Comparison of ENCODE assay signal across 13 cellular contexts in the genomic region with DNA sequence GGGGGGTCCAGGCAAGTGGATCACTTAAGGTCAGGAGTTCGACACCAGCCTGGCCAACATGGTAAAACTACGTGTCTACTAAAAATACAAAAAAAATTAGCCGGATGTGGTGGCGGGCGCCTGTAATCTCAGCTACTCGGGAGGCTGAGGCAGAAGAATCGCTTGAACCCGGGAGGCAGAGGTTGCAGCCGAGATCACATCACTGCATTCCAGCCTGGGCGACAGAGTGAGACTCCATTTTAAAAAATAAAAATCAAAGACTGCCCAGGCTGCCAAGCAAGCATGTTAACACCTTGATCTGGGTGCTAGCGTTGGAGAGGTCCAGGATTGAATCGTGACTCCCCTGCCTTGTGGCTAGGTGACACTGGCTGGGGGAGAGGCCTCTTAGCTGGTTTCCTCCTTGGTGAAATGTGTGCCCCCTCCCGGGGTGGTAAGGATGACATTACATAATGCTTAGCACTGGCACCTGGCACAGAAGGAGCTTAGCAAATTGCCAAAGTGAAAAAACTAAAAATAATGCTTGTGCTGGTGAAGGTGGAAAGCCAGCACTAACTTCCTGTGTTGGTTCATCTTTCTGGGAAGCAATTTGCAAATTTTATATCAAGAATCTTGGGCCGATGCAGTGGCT. TPM values are rescaled to one million over a fixed set of nuclear protein-coding genes. Genes with fewer than 3 reads are reported as not detected.
DNase-seq lines count a peak whose midpoint lies in the region; ATAC-seq and TF ChIP-seq lines count a peak whose summit lies in the region.
"Had no signal": no experiment of that assay in that cellular context is flagged by ENCODE, and none has a peak within 500 bp of the region (broad histone marks: within the 10 kb centered on the region; RNA-seq: fewer than 3 reads in every experiment).

No MANE protein-coding gene starts in this region.

- H3K23ac ChIP-seq in IMR-90 (ENCODE audit: low read depth, low read length) = no peak overlapping the region

- H2BK5ac ChIP-seq in IMR-90 (ENCODE audit: low read depth, low read length, poor library complexity, severe bottlenecking) = no peak overlapping the region

- no peak overlapping the region for H2BK120ac ChIP-seq in IMR-90 (ENCODE audit: low read depth, low read length)

- peak overlapping the region in 9 of 11 experiments; percentile 3 to 99 (median 26); a peak in 9 of 22 replicates for H3K4me2 ChIP-seq in BLaER1 treated with 17β-estradiol and CSF1 and Interleukin-3, amounts not matched to agents 10 nM and 100 nM
- no peak overlapping the region for H3K4me2 ChIP-seq in IMR-90 (ENCODE audit: low read depth, low read length)

- H2AFZ ChIP-seq in IMR-90 (replicated peaks; ENCODE audit: low read length, poor library complexity) = peak overlapping the region; percentile 96

- no peak for TF ChIP-seq CTCF in IMR-90 (conservative IDR thresholded peaks at IDR 0.05; ENCODE audit: low read depth, low read length)
- TF ChIP-seq CTCF in dorsolateral prefrontal cortex (IDR thresholded peaks at IDR 0.05 in 54 of 56, conservative IDR thresholded peaks at IDR 0.05 in 2 of 56; ENCODE audit: low read depth in 1 of 56, partially characterized antibody in 56 of 56) = no peak
- TF ChIP-seq CTCF in sigmoid colon (IDR thresholded peaks at IDR 0.05) = no peak

- no peaks in the 10 kb centered on the region for H3K27me3 ChIP-seq in BLaER1 treated with 17β-estradiol and CSF1 and Interleukin-3, amounts not matched to agents 10 nM and 100 nM
- no peaks in the 10 kb centered on the region for H3K27me3 ChIP-seq in IMR-90 (ENCODE audit: control insufficient read depth, insufficient read depth, low read length)
- H3K27me3 ChIP-seq in dorsolateral prefrontal cortex = no peaks in the 10 kb centered on the region
- H3K27me3 ChIP-seq in sigmoid colon = no peaks in the 10 kb centered on the region
- H3K27me3 ChIP-seq: upper lobe of right lung had no signal

- no peak overlapping the region for H2AK9ac ChIP-seq in IMR-90 (replicated peaks; ENCODE audit: low read depth, low read length, poor library complexity)

- H3K14ac ChIP-seq in IMR-90 (replicated peaks; ENCODE audit: low read depth, low read length) = no peak overlapping the region

- H3K4me1 Mint-ChIP-seq in activated T-helper 1 cell treated with anti-CD3 and anti-CD28 coated beads, Interleukin-12 subunit alpha, Interleukin-12 subunit beta, Interleukin-2, Interleukin-4 antibody, amounts not matched to agents 30 ng/mL and 10 ng/mL and 1 ng/mL, durations not matched to agents 14 hours and 24 hours and 36 hours (ENCODE audit: low read depth) = peaks cover 17% of the 10 kb centered on the region

- POLR2A ChIA-PET in IMR-90 (lab: Charles Lee; ENCODE audit: unreplicated experiment) = no interaction called here

- TF ChIP-seq POLR2A in IMR-90 (IDR thresholded peaks at IDR 0.05; ENCODE audit: low read depth, low read length) = no peak
- no peak for TF ChIP-seq POLR2A in sigmoid colon (IDR thresholded peaks at IDR 0.05)

- H3K27ac Mint-ChIP-seq in activated T-helper 1 cell treated with anti-CD3 and anti-CD28 coated beads, Interleukin-12 subunit alpha, Interleukin-12 subunit beta, Interleukin-2, Interleukin-4 antibody, amounts not matched to agents 30 ng/mL and 10 ng/mL and 1 ng/mL, durations not matched to agents 14 hours and 24 hours and 36 hours = no peak overlapping the region

- H3K9me3 Mint-ChIP-seq in activated T-helper 1 cell treated with anti-CD3 and anti-CD28 coated beads, Interleukin-12 subunit alpha, Interleukin-12 subunit beta, Interleukin-2, Interleukin-4 antibody, amounts not matched to agents 30 ng/mL and 10 ng/mL and 1 ng/mL, durations not matched to agents 14 hours and 24 hours and 36 hours = no peaks in the 10 kb centered on the region

- no peak overlapping the region for H2BK20ac ChIP-seq in IMR-90 (ENCODE audit: low read depth, low read length)

- in situ Hi-C loops in IMR-90 (cut with MboI; ENCODE audit: low sequenced_read_pairs) = no loop called here

- no peak overlapping the region for H3K4me3 Mint-ChIP-seq in activated T-helper 1 cell treated with anti-CD3 and anti-CD28 coated beads, Interleukin-12 subunit alpha, Interleukin-12 subunit beta, Interleukin-2, Interleukin-4 antibody, amounts not matched to agents 30 ng/mL and 10 ng/mL and 1 ng/mL, durations not matched to agents 14 hours and 24 hours and 36 hours

- no peaks in the 10 kb centered on the region for H3K27me3 Mint-ChIP-seq in activated T-helper 1 cell treated with anti-CD3 and anti-CD28 coated beads, Interleukin-12 subunit alpha, Interleukin-12 subunit beta, Interleukin-2, Interleukin-4 antibody, amounts not matched to agents 30 ng/mL and 10 ng/mL and 1 ng/mL, durations not matched to agents 14 hours and 24 hours and 36 hours (ENCODE audit: insufficient read depth)

- no TSS peak for BruUV-seq in IMR-90 (replicated peaks; lab: Mats Ljungman, UMichigan)

- H2AK5ac ChIP-seq in IMR-90 (ENCODE audit: low read depth, low read length) = no peak overlapping the region; the same call in 1 of the 2 replicates

- H3K79me1 ChIP-seq in IMR-90 (ENCODE audit: low read depth in 1 of 2, low read length in 2 of 2) = peaks cover 14 to 28% of the 10 kb centered on the region in 2 experiments

- intact Hi-C loops in IMR-90 (cut with micrococcal nuclease) (no loop called here), dorsolateral prefrontal cortex (cut with DNase I) (loop anchor here in 1 of 2 donors (10.0 kb wide), 1 partner anchor 69 kb away; the partner anchor contains the start of gene PTGES2), sigmoid colon (cut with DNase I) (loop anchor here (5.0 kb wide), 2 partner anchors 66 to 84 kb away; partner anchors contain the start of genes GOLGA2, PTGES2 and SWI5)
- intact Hi-C loops in activated T-helper 1 cell treated with anti-CD3 and anti-CD28 coated beads, Interleukin-12 subunit alpha, Interleukin-12 subunit beta, Interleukin-2, Interleukin-4 antibody, amounts not matched to agents 30 ng/mL and 10 ng/mL and 1 ng/mL, durations not matched to agents 14 hours and 24 hours and 36 hours (cut with micrococcal nuclease) = loop anchor here (5.0 kb wide), 1 partner anchor 126 kb away; the partner anchor contains the start of genes NAIF1 and SLC25A25

- H4K8ac ChIP-seq in IMR-90 (ENCODE audit: low read depth in 2 of 2, low read length in 2 of 2) = peak overlapping the region in 1 of 2 experiments; percentile 54; a peak in 2 of 4 replicates

- no peak overlapping the region for H2BK15ac ChIP-seq in IMR-90 (ENCODE audit: low read depth, low read length)

- no peak overlapping the region for H3K4me3 ChIP-seq in BLaER1 treated with 17β-estradiol and CSF1 and Interleukin-3, amounts not matched to agents 10 nM and 100 nM
- H3K4me3 ChIP-seq in IMR-90 (ENCODE audit: insufficient read depth, low read depth, low read length) = no peak overlapping the region
- peak overlapping the region in 20 of 59 donors; percentile 61 to 90 (median 81) for H3K4me3 ChIP-seq in dorsolateral prefrontal cortex
- H3K4me3 ChIP-seq in sigmoid colon = peak overlapping the region in 1 of 4 donors; percentile 96
- H3K4me3 ChIP-seq: HAP-1 had no signal

- dilution Hi-C loops in IMR-90 (cut with HindIII; ENCODE audit: low sequenced_read_pairs, unreplicated experiment) = no loop called here

- H3K56ac ChIP-seq in IMR-90 (ENCODE audit: extremely low read depth, insufficient read depth, low read length) = no peak overlapping the region

- peaks cover 0 to 11% (median 0%) of the 10 kb centered on the region in 11 experiments; a peak in 2 of 22 replicates for H4K20me1 ChIP-seq in BLaER1 treated with 17β-estradiol and CSF1 and Interleukin-3, amounts not matched to agents 10 nM and 100 nM
- H4K20me1 ChIP-seq in IMR-90 (ENCODE audit: insufficient read depth, low read length) = no peaks in the 10 kb centered on the region

- peaks cover 9% of the 10 kb centered on the region; the same call in 1 of the 2 replicates for H3K9me1 ChIP-seq in IMR-90 (ENCODE audit: insufficient read depth, low read length)

- no peak for TF ChIP-seq EP300 in sigmoid colon (IDR thresholded peaks at IDR 0.05)

- peaks cover 7 to 19% (median 17%) of the 10 kb centered on the region in 11 experiments; a peak in 19 of 22 replicates for H3K36me3 ChIP-seq in BLaER1 treated with 17β-estradiol and CSF1 and Interleukin-3, amounts not matched to agents 10 nM and 100 nM
- H3K36me3 ChIP-seq in IMR-90 (ENCODE audit: control insufficient read depth, insufficient read depth, low read length) (peaks cover 10% of the 10 kb centered on the region), sigmoid colon (peaks cover 0 to 15% (median 3%) of the 10 kb centered on the region in 4 donors)

- no peak overlapping the region for H4K5ac ChIP-seq in IMR-90 (ENCODE audit: low read depth, low read length)

- WGBS in IMR-90 (ENCODE audit: extremely low coverage in 2 of 2, insufficient read length in 1 of 2), 2 experiments = 93% methylated on average over 8 of the region's 14 CpGs; no CpG with 5 or more reads in 1 of the 2 experiments
- WGBS in sigmoid colon, 2 donors = 86 to 87% methylated on average over 14 of the region's 14 CpGs

- 0 out of 2 replicates have a peak overlapping the region, but pooled peaks have one; percentile 31 for H4K91ac ChIP-seq in IMR-90 (ENCODE audit: insufficient read depth, low read depth, low read length)

- H3K4ac ChIP-seq in IMR-90 (ENCODE audit: low read depth, low read length) = no peak overlapping the region

- TF ChIP-seq RAD21 in IMR-90 (IDR thresholded peaks at IDR 0.05; ENCODE audit: low read length) = no peak

- no peak for DNase-seq in IMR-90
- peak in 2 of 10 donors; percentile 60 to 69 for DNase-seq in dorsolateral prefrontal cortex
- DNase-seq in sigmoid colon = no peak
- no peak for DNase-seq in stimulated activated CD4-positive, alpha-beta T cell treated with anti-CD3 and anti-CD28 coated beads, Interleukin-15, amount 100 ng/mL, for 24 hours
- no peak for DNase-seq in SK-N-DZ (ENCODE audit: low spot score)
- DNase-seq in activated T-helper 1 cell treated with anti-CD3 and anti-CD28 coated beads, Interleukin-12 subunit alpha, Interleukin-12 subunit beta, Interleukin-2, Interleukin-4 antibody, amounts not matched to agents 30 ng/mL and 10 ng/mL and 1 ng/mL, durations not matched to agents 14 hours and 24 hours and 36 hours (ENCODE audit: low spot score) = no peak
- DNase-seq: islet precursor cell, OCI-M1 had no signal

- ATAC-seq in IMR-90 (ENCODE audit: low read depth) (no peak), HG02973 (IDR thresholded peaks at IDR 0.05; ENCODE audit: unreplicated experiment) (no peak)

- H3K9me3 ChIP-seq in BLaER1 treated with 17β-estradiol and CSF1 and Interleukin-3, amounts not matched to agents 10 nM and 100 nM (replicated peaks in 1 of 11) = no peaks in the 10 kb centered on the region
- H3K9me3 ChIP-seq in IMR-90 (ENCODE audit: control insufficient read depth, insufficient read depth, low read length) (no peaks in the 10 kb centered on the region), sigmoid colon (no peaks in the 10 kb centered on the region)
- H3K9me3 ChIP-seq: HAP-1, upper lobe of right lung had no signal

- CTCF ChIA-PET in IMR-90 (lab: Yijun Ruan, JAX) = interaction anchor here (0.8 to 1.2 kb wide), 2 partner anchors 19 to 62 kb away, joined by 3 read pairs; no protein-coding TSS in a partner anchor

- H3K4me1 ChIP-seq in BLaER1 treated with 17β-estradiol and CSF1 and Interleukin-3, amounts not matched to agents 10 nM and 100 nM = peaks cover 20 to 42% (median 32%) of the 10 kb centered on the region in 10 experiments
- peaks cover 10% of the 10 kb centered on the region for H3K4me1 ChIP-seq in IMR-90 (ENCODE audit: control insufficient read depth, insufficient read depth, low read length)
- peaks cover 0 to 31% (median 22%) of the 10 kb centered on the region in 4 donors for H3K4me1 ChIP-seq in sigmoid colon

- 0 out of 22 replicates have a peak overlapping the region, but pooled peaks of 1 of the 11 experiments have one; percentile 23 for H3K9ac ChIP-seq in BLaER1 treated with 17β-estradiol and CSF1 and Interleukin-3, amounts not matched to agents 10 nM and 100 nM
- no peak overlapping the region for H3K9ac ChIP-seq in IMR-90 (ENCODE audit: low read depth, low read length)

- no peak overlapping the region for H3K18ac ChIP-seq in IMR-90 (ENCODE audit: low read depth, low read length)

- no peak overlapping the region for H3K27ac ChIP-seq in BLaER1 treated with 17β-estradiol and CSF1 and Interleukin-3, amounts not matched to agents 10 nM and 100 nM
- H3K27ac ChIP-seq in IMR-90 (ENCODE audit: insufficient read depth, low read length) (no peak overlapping the region), dorsolateral prefrontal cortex (peak overlapping the region in 58 of 59 donors; percentile 20 to 96 (median 85)), sigmoid colon (peak overlapping the region; percentile 87 to 96 (median 93))
- H3K27ac ChIP-seq: C4-2B had no signal

- peaks cover 11% of the 10 kb centered on the region for H3K36me3 Mint-ChIP-seq in activated T-helper 1 cell treated with anti-CD3 and anti-CD28 coated beads, Interleukin-12 subunit alpha, Interleukin-12 subunit beta, Interleukin-2, Interleukin-4 antibody, amounts not matched to agents 30 ng/mL and 10 ng/mL and 1 ng/mL, durations not matched to agents 14 hours and 24 hours and 36 hours (ENCODE audit: low read depth)

RNA-seq across cellular contexts. Expression of gene CIZ1, which starts 2.2 kb away (rescaled TPM):
- total RNA-seq in IMR-90 (2012; rRNA removed) = 13.8 and 20.6 TPM in 2 replicates
- polyA plus RNA-seq in IMR-90 (2012; rRNA removed) = 51.9 and 54.4 TPM in 2 replicates
- 31.3 and 33.3 TPM in 2 replicates for polyA plus RNA-seq in IMR-90 (2012; cell fraction: cytosol; rRNA removed)
- 104 and 121 TPM in 2 replicates for polyA plus RNA-seq in IMR-90 (2012; cell fraction: nucleus; rRNA removed; ENCODE audit: low replicate concordance)
- 100 to 1,000 TPM; 120 to 216 (median 165) TPM for total RNA-seq in dorsolateral prefrontal cortex
- 100 to 1,000 TPM in 1 of 4 donors, 10 to 100 TPM in 3; 60.2 to 116 (median 68.5) TPM for total RNA-seq in sigmoid colon
- 10 to 100 TPM; 25.7 to 58.3 (median 46.8) TPM for polyA plus RNA-seq in sigmoid colon
- polyA plus RNA-seq in SK-N-DZ (2014; cell fraction: cytosol; rRNA removed) = 41.4 and 47.5 TPM in 2 replicates
- polyA plus RNA-seq in SK-N-DZ (2014; cell fraction: nucleus; rRNA removed) = 91.0 and 97.3 TPM in 2 replicates
- 154 and 158 TPM in 2 replicates for total RNA-seq in activated T-helper 1 cell treated with anti-CD3 and anti-CD28 coated beads, Interleukin-12 subunit alpha, Interleukin-12 subunit beta, Interleukin-2, Interleukin-4 antibody, amounts not matched to agents 30 ng/mL and 10 ng/mL and 1 ng/mL, durations not matched to agents 14 hours and 24 hours and 36 hours

RNA-seq across cellular contexts. Expression of gene DNM1, which starts 9.6 kb away (rescaled TPM):
- total RNA-seq in IMR-90 (2012; rRNA removed) = 11.4 and 13.6 TPM in 2 replicates
- 17.7 and 19.3 TPM in 2 replicates for polyA plus RNA-seq in IMR-90 (2012; rRNA removed)
- polyA plus RNA-seq in IMR-90 (2012; cell fraction: cytosol; rRNA removed) = 7.8 and 11.0 TPM in 2 replicates
- 110 and 165 TPM in 2 replicates for polyA plus RNA-seq in IMR-90 (2012; cell fraction: nucleus; rRNA removed; ENCODE audit: low replicate concordance)
- total RNA-seq in dorsolateral prefrontal cortex = 1,000 to 10,000 TPM in 1 of 120 experiments, 100 to 1,000 TPM in 119; 213 to 1,033 (median 740) TPM
- 10 to 100 TPM in 2 of 4 donors, 1 to 10 TPM in 2; 7.7 to 40.2 (median 12.9) TPM for total RNA-seq in sigmoid colon
- 1 to 10 TPM in 2 of 3 donors, under 1 TPM in 1; 0.46 to 9.3 (median 1.2) TPM for polyA plus RNA-seq in sigmoid colon
- 19.7 and 30.2 TPM in 2 replicates for polyA plus RNA-seq in SK-N-DZ (2014; cell fraction: cytosol; rRNA removed)
- 85.2 and 188 TPM in 2 replicates for polyA plus RNA-seq in SK-N-DZ (2014; cell fraction: nucleus; rRNA removed)
- total RNA-seq in activated T-helper 1 cell treated with anti-CD3 and anti-CD28 coated beads, Interleukin-12 subunit alpha, Interleukin-12 subunit beta, Interleukin-2, Interleukin-4 antibody, amounts not matched to agents 30 ng/mL and 10 ng/mL and 1 ng/mL, durations not matched to agents 14 hours and 24 hours and 36 hours = 1.4 and 1.8 TPM in 2 replicates

RNA-seq across cellular contexts. Expression of gene BBLN, which starts 33.5 kb away (rescaled TPM):
- total RNA-seq in IMR-90 (2012; rRNA removed) = 25.1 and 27.5 TPM in 2 replicates
- 103 and 146 TPM in 2 replicates for polyA plus RNA-seq in IMR-90 (2012; rRNA removed)
- polyA plus RNA-seq in IMR-90 (2012; cell fraction: cytosol; rRNA removed) = 190 and 213 TPM in 2 replicates
- polyA plus RNA-seq in IMR-90 (2012; cell fraction: nucleus; rRNA removed; ENCODE audit: low replicate concordance) = 36.9 and 66.7 TPM in 2 replicates
- total RNA-seq in dorsolateral prefrontal cortex = 100 to 1,000 TPM in 104 of 120 experiments, 10 to 100 TPM in 16; 56.9 to 208 (median 122) TPM
- 100 to 1,000 TPM; 158 to 273 (median 204) TPM for total RNA-seq in sigmoid colon
- 100 to 1,000 TPM; 111 to 123 (median 113) TPM for polyA plus RNA-seq in sigmoid colon
- 217 and 266 TPM in 2 replicates for polyA plus RNA-seq in SK-N-DZ (2014; cell fraction: cytosol; rRNA removed)
- polyA plus RNA-seq in SK-N-DZ (2014; cell fraction: nucleus; rRNA removed) = 151 and 172 TPM in 2 replicates
- 97.3 and 106 TPM in 2 replicates for total RNA-seq in activated T-helper 1 cell treated with anti-CD3 and anti-CD28 coated beads, Interleukin-12 subunit alpha, Interleukin-12 subunit beta, Interleukin-2, Interleukin-4 antibody, amounts not matched to agents 30 ng/mL and 10 ng/mL and 1 ng/mL, durations not matched to agents 14 hours and 24 hours and 36 hours

RNA-seq across cellular contexts. Expression of gene LCN2, which starts 44.3 kb away (rescaled TPM):
- total RNA-seq in IMR-90 (2012; rRNA removed) (not detected in 2 replicates), dorsolateral prefrontal cortex (10 to 100 TPM in 1 of 120 experiments, 1 to 10 TPM in 18, under 1 TPM in 4, not detected in 97; 0.59 to 10.1 (median 1.4) TPM), sigmoid colon (not detected)
- polyA plus RNA-seq in IMR-90 (2012; rRNA removed) (not detected in 2 replicates), sigmoid colon (1,000 to 10,000 TPM in 1 of 3 donors, 10 to 100 TPM in 1, 1 to 10 TPM in 1; 9.6 to 1,818 (median 79.8) TPM)
- polyA plus RNA-seq in IMR-90 (2012; cell fraction: cytosol; rRNA removed) = not detected in 2 replicates
- not detected in 2 replicates for polyA plus RNA-seq in IMR-90 (2012; cell fraction: nucleus; rRNA removed; ENCODE audit: low replicate concordance)
- polyA plus RNA-seq in SK-N-DZ (2014; cell fraction: cytosol; rRNA removed) = 1.3 TPM in 1 of 2 replicates, not detected in the other
- not detected in 2 replicates for polyA plus RNA-seq in SK-N-DZ (2014; cell fraction: nucleus; rRNA removed)
- not detected in 2 replicates for total RNA-seq in activated T-helper 1 cell treated with anti-CD3 and anti-CD28 coated beads, Interleukin-12 subunit alpha, Interleukin-12 subunit beta, Interleukin-2, Interleukin-4 antibody, amounts not matched to agents 30 ng/mL and 10 ng/mL and 1 ng/mL, durations not matched to agents 14 hours and 24 hours and 36 hours

Comparison
In these comparisons a context has a peak if more than half of its experiments do, and no peak if none do; other contexts are left out.
1. H3K27ac ChIP-seq: peak in dorsolateral prefrontal cortex (58 of 59) and sigmoid colon (4 of 4); none in BLaER1 treated with 17β-estradiol and CSF1 and Interleukin-3, amounts not matched to agents 10 nM and 100 nM (0 of 11) and IMR-90 (single experiment).
2. RNA of gene DNM1, which starts 9.6 kb away (total RNA-seq): 213 to 1,033 TPM in dorsolateral prefrontal cortex; 7.7 to 40.2 TPM in sigmoid colon, 11.4 to 13.6 TPM in IMR-90 and 1.4 to 1.8 TPM in activated T-helper 1 cell treated with anti-CD3 and anti-CD28 coated beads, Interleukin-12 subunit alpha, Interleukin-12 subunit beta, Interleukin-2, Interleukin-4 antibody, amounts not matched to agents 30 ng/mL and 10 ng/mL and 1 ng/mL, durations not matched to agents 14 hours and 24 hours and 36 hours; every median in the first group is over 4 times any median in the second.